ENCODE assay signal across 11 cellular contexts in the genomic region with DNA sequence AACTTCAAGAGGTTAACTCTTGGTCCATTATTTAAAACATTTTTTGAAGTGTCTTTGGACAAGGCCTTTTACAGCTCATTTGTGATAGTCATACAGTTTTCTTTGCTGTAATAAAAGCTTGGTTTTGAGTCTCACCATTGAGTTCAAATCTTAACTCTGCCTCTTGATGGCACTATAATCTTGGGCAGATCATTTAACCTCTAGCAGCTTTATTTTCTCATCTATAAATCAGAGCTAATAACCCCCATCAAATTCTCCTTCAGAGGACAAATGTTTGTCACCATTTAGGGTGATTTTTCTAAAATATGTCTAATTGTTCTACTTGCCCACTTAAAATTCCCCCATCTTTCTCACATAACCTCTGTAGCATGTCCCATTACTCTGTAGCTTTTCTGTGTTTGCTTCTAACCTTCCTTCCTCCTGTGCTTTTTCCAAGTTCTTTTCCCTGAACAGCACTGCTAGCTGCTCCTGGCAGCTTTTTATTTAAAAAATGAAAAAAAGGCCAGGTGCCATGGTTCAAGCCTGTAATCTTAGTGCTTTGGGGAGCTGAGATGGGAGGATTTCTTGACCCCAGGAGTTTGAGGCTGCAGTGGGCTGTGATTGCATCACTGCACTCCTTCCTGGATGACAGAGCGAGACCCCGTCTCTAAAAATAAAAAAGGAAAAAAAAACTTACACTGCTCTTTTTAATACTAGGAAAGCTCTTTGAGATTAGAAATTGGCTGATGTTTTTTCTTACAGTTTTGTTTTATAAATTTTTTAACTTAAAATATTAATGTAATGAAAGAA. TPM values are rescaled to one million over a fixed set of nuclear protein-coding genes. Genes with fewer than 3 reads are reported as not detected.
DNase-seq lines count a peak whose midpoint lies in the region; ATAC-seq, FAIRE-seq and TF ChIP-seq lines count a peak whose summit lies in the region.
"Had no signal": no experiment of that assay in that cellular context is flagged by ENCODE, and none has a peak within 500 bp of the region (broad histone marks: within the 10 kb centered on the region; RNA-seq: fewer than 3 reads in every experiment).

No MANE protein-coding gene starts in this region.

- H3K4me3 ChIP-seq in Peyer's patch = no peak overlapping the region
- H3K4me3 ChIP-seq: ascending aorta had no signal

- DNase-seq in GM10266 (ENCODE audit: extremely low spot score) (no peak), OCI-M1 (lab: John Stamatoyannopoulos, UW) (peak; percentile 47), foreskin keratinocyte (no peak), ecto neural progenitor cell (ENCODE audit: low spot score) (no peak), GOT3 (lab: John Stamatoyannopoulos, UW) (no peak), cortex of kidney (lab: John Stamatoyannopoulos, UW) (no peak), Peyer's patch (no peak)
- DNase-seq: activated CD8-positive, alpha-beta memory T cell treated with anti-CD3 and anti-CD28 coated beads for 24 hours had no signal

- no peak for TF ChIP-seq POLR2A in Peyer's patch (IDR thresholded peaks at IDR 0.05)

- no peak for ATAC-seq in foreskin keratinocyte

- H3K4me1 ChIP-seq in foreskin keratinocyte (peaks cover 6% of the 10 kb centered on the region), Peyer's patch (peaks cover 0 to 4% (median under 1%) of the 10 kb centered on the region in 4 donors)

- TF ChIP-seq CTCF in GM10266 (IDR thresholded peaks at IDR 0.05; ENCODE audit: control insufficient read depth, insufficient read depth, low read depth, missing control alignments) (peak; percentile 48), foreskin keratinocyte (conservative IDR thresholded peaks at IDR 0.05) (peak; percentile 58), Peyer's patch (IDR thresholded peaks at IDR 0.05) (peak in 1 of 6 experiments; percentile 6)

- H3K27ac ChIP-seq in foreskin keratinocyte (no peak overlapping the region), Peyer's patch (no peak overlapping the region)
- H3K27ac ChIP-seq: ascending aorta, parathyroid adenoma had no signal

- peak; percentile 61 for FAIRE-seq in A204.1 (lab: Jason Lieb, UNC)

- H3K27me3 ChIP-seq in foreskin keratinocyte = no peaks in the 10 kb centered on the region
- no peaks in the 10 kb centered on the region for H3K27me3 ChIP-seq in Peyer's patch
- H3K27me3 ChIP-seq: ascending aorta had no signal

- no peaks in the 10 kb centered on the region for H3K9me3 ChIP-seq in Peyer's patch
- H3K9me3 ChIP-seq: ascending aorta had no signal

- no peaks in the 10 kb centered on the region for H3K36me3 ChIP-seq in Peyer's patch
- H3K36me3 ChIP-seq: ascending aorta had no signal

RNA-seq across cellular contexts. Expression of a gene that starts 28.5 kb away (rescaled TPM):
- total RNA-seq in foreskin keratinocyte = 91.8 and 97.3 TPM in 2 replicates
- polyA plus RNA-seq in foreskin keratinocyte = 88.1 and 93.4 TPM in 2 replicates
- 10 to 100 TPM; 26.1 to 58.6 (median 43.0) TPM for total RNA-seq in Peyer's patch
